16 cellular contexts compared by ENCODE assay signal in genomic region chr2:217467331-217467730, GRCh38.
DNase-seq lines count a peak whose midpoint lies in the region; TF ChIP-seq lines count a peak whose summit lies in the region.
"Had no signal": no experiment of that assay in that cellular context is flagged by ENCODE, and none has a peak within 500 bp of the region (broad histone marks: within the 10 kb centered on the region; RNA-seq: fewer than 3 reads in every experiment).

No MANE protein-coding gene starts in this region.

- H3K9ac ChIP-seq in GM23248, result no peak overlapping the region
- H3K9ac ChIP-seq: BLaER1 had no signal

- no peaks in the 10 kb centered on the region for H3K36me3 Mint-ChIP-seq in nephron (ENCODE audit: low read depth)
- H3K36me3 Mint-ChIP-seq: CD8-positive, alpha-beta T cell had no signal

- H3K36me3 ChIP-seq in GM23248 (ENCODE audit: low read depth), result no peaks in the 10 kb centered on the region
- H3K36me3 ChIP-seq in suprapubic skin, result no peaks in the 10 kb centered on the region
- H3K36me3 ChIP-seq: BLaER1, HAP-1, SJSA1 had no signal

- no peaks in the 10 kb centered on the region for H4K20me1 ChIP-seq in GM23248 (ENCODE audit: insufficient read depth)
- H4K20me1 ChIP-seq: BLaER1 had no signal

- no peak for TF ChIP-seq EP300 in suprapubic skin (IDR thresholded peaks at IDR 0.05)

- H3K9me2 ChIP-seq in GM23248 (ENCODE audit: insufficient read depth), result no peaks in the 10 kb centered on the region

- H3K4me1 ChIP-seq in GM23248 (ENCODE audit: insufficient read depth) (peaks cover 23% of the 10 kb centered on the region), suprapubic skin (no peaks in the 10 kb centered on the region)
- H3K4me1 ChIP-seq: HAP-1, SJSA1 had no signal

- no peaks in the 10 kb centered on the region for H3K79me2 ChIP-seq in GM23248 (ENCODE audit: insufficient read depth)

- no peak overlapping the region for H2AFZ ChIP-seq in GM23248

- peak overlapping the region in 1 of 3 experiments; percentile 45 for H3K4me3 Mint-ChIP-seq in nephron
- H3K4me3 Mint-ChIP-seq: CD8-positive, alpha-beta T cell had no signal

- H3K27me3 ChIP-seq in GM23248 (replicated peaks; ENCODE audit: insufficient read depth), result no peaks in the 10 kb centered on the region
- no peaks in the 10 kb centered on the region for H3K27me3 ChIP-seq in suprapubic skin
- H3K27me3 ChIP-seq: BLaER1, SJSA1 had no signal

- H3K4me2 ChIP-seq in GM23248 (ENCODE audit: unreplicated experiment), result no peak overlapping the region
- H3K4me2 ChIP-seq: BLaER1 had no signal

- DNase-seq in GM23248 (peak; percentile 58), fibroblast of gingiva (ENCODE audit: low read depth) (peak; percentile 75), suprapubic skin (ENCODE audit: low spot score in 2 of 2) (no peak), NCI-H2081 (lab: John Stamatoyannopoulos, UW) (no peak), NCI-H2227 (lab: John Stamatoyannopoulos, UW; ENCODE audit: unreplicated experiment) (no peak), SIG-M5 (lab: John Stamatoyannopoulos, UW) (no peak)
- DNase-seq: CD8-positive, alpha-beta T cell; DMS79; NCI-H187 treated with DMSO at 0.1 percent for 48 hours; NCI-H2171 treated with DMSO at 0.1 percent for 48 hours; NCI-H774; PC-3 had no signal

- TF ChIP-seq CTCF in nephron (IDR thresholded peaks at IDR 0.05; ENCODE audit: unreplicated experiment in 3 of 3) (no peak), suprapubic skin (IDR thresholded peaks at IDR 0.05) (no peak)

- H3K9me3 ChIP-seq in GM23248 (ENCODE audit: low read depth), result no peaks in the 10 kb centered on the region
- H3K9me3 ChIP-seq in suprapubic skin, result no peaks in the 10 kb centered on the region
- H3K9me3 ChIP-seq: BLaER1, HAP-1, SJSA1 had no signal

- peaks cover 14% of the 10 kb centered on the region for H3F3A ChIP-seq in GM23248 (ENCODE audit: insufficient read depth)

- H3K27ac Mint-ChIP-seq in nephron, result peak overlapping the region; percentile 85 to 97 (median 96)
- H3K27ac Mint-ChIP-seq: CD8-positive, alpha-beta T cell had no signal

- no peaks in the 10 kb centered on the region for H3K9me3 Mint-ChIP-seq in nephron
- H3K9me3 Mint-ChIP-seq: CD8-positive, alpha-beta T cell had no signal

- H3K4me3 ChIP-seq in GM23248 (no peak overlapping the region), suprapubic skin (no peak overlapping the region)
- H3K4me3 ChIP-seq: BLaER1, HAP-1, SJSA1 had no signal

- H3K4me1 Mint-ChIP-seq in nephron, result peaks cover 70% of the 10 kb centered on the region

- no peaks in the 10 kb centered on the region for H3K27me3 Mint-ChIP-seq in nephron (ENCODE audit: low read depth)

- 56 to 58% methylated on average over 8 of the region's 8 CpGs for WGBS in GM23248 (ENCODE audit: low coverage in 1 of 2, low lambda C conversion rate in 2 of 2, missing lambda C conversion rate in 2 of 2), 2 experiments
- 52% methylated on average over 8 of the region's 8 CpGs for WGBS in suprapubic skin

- in situ Hi-C loops in GM23248 (cut with MboI), result no loop called here

- H3K27ac ChIP-seq in GM23248 (no peak overlapping the region), suprapubic skin (peak overlapping the region; percentile 63)
- H3K27ac ChIP-seq: BLaER1, SJSA1 had no signal

- TF ChIP-seq POLR2A in suprapubic skin (IDR thresholded peaks at IDR 0.05), result no peak

Comparison
In these comparisons a context has a peak if more than half of its experiments do, and no peak if none do; other contexts are left out.
1. DNase-seq: peak in GM23248 (single experiment) and fibroblast of gingiva (single experiment); none in suprapubic skin (0 of 2), NCI-H2081 (0 of 2), NCI-H2227 (single experiment) and SIG-M5 (single experiment).